ENCODE assay signal across 1 cellular context in the genomic region with DNA sequence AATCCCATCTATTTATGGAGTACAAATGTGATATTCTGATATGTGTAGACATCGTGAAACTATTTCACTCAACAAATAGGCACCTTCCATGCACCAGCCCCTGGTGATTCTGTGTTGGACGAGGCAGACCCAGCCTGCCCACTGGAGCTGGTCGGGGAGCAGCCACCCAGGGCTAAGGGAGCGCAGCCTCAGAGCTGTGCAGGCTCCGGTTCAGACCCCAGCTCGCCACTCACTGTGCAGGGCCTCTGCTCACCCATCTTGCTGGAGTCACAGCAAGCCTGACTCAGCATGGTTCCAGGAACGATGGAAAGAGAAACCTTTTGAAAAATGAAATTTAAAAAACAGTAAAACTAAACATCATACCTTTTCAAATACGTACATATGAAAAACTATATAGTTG.
TF ChIP-seq lines count a peak whose summit lies in the region.

No MANE protein-coding gene starts in this region.

TF ChIP-seq in IMR-90, 13 proteins besides CTCF, POLR2A, EP300 and RAD21:
- TF ChIP-seq, protein P1, sequence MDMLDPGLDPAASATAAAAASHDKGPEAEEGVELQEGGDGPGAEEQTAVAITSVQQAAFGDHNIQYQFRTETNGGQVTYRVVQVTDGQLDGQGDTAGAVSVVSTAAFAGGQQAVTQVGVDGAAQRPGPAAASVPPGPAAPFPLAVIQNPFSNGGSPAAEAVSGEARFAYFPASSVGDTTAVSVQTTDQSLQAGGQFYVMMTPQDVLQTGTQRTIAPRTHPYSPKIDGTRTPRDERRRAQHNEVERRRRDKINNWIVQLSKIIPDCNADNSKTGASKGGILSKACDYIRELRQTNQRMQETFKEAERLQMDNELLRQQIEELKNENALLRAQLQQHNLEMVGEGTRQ (IDR thresholded peaks at IDR 0.05; ENCODE audit: low read depth, low read length), result no peak
- no peak for TF ChIP-seq CHD1 (IDR thresholded peaks at IDR 0.05; ENCODE audit: low read depth, low read length)
- TF ChIP-seq BHLHE40 (IDR thresholded peaks at IDR 0.05; ENCODE audit: low read depth, low read length), result no peak
- TF ChIP-seq CEBPB (IDR thresholded peaks at IDR 0.05; ENCODE audit: low read depth, low read length), result no peak
- TF ChIP-seq MAZ (IDR thresholded peaks at IDR 0.05; ENCODE audit: borderline replicate concordance, low read depth, low read length), result no peak
- no peak for TF ChIP-seq SMC3 (IDR thresholded peaks at IDR 0.05; ENCODE audit: low read depth, low read length)
- TF ChIP-seq RCOR1 (IDR thresholded peaks at IDR 0.05; ENCODE audit: insufficient replicate concordance, low read length), result no peak
- TF ChIP-seq FOS (IDR thresholded peaks at IDR 0.05; ENCODE audit: low read depth, low read length), result no peak
- TF ChIP-seq NFE2L2 (IDR thresholded peaks at IDR 0.05; ENCODE audit: low read depth, low read length), result no peak
- TF ChIP-seq MXI1 (IDR thresholded peaks at IDR 0.05; ENCODE audit: borderline replicate concordance, low read depth, low read length), result no peak
- no peak for TF ChIP-seq RFX5 (IDR thresholded peaks at IDR 0.05; ENCODE audit: low read depth, low read length)
